Comparison of ENCODE assay signal across 9 cellular contexts in the genomic region with DNA sequence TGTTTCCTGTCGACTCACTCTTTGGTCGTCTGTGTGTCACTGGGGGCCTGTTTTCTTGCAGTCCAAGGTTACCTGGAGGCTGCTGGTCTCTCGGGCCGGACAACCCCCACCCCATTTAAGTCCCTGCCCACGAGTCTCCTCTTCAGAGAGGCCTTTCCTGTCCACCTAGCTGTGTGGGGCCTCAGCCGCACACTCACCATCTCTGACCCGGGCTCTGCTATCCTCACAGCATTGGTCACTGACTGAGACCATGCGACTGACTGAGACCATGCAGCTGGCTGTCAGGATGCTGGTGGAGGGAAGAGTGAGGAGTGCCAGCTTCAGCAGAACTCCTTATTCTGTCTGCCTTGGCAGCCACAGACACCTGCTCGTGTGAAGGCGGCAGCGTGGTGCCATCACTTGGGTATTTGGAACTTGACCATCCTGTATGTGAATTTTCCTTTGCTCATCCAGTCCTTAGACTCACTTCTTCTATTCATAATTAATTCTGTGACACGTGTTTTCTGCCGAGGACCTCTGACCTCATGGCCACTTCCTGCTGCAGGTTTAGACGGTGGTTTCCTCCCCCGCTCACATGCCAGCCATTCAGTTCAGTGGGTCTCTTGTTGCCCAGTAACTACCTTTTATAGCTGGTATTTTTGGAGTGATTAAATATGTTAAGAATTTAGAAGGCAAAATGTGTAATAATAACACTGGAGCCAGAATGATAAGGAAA. TPM values are rescaled to one million over a fixed set of nuclear protein-coding genes. Genes with fewer than 3 reads are reported as not detected.
A peak's percentile ranks its signal among the peaks of the same experiment; 100 is the strongest.
DNase-seq lines count a peak whose midpoint lies in the region; ATAC-seq and TF ChIP-seq lines count a peak whose summit lies in the region.
"Had no signal": no experiment of that assay in that cellular context is flagged by ENCODE, and none has a peak within 500 bp of the region (broad histone marks: within the 10 kb centered on the region; RNA-seq: fewer than 3 reads in every experiment).

No MANE protein-coding gene starts in this region.

- in situ Hi-C loops in brain microvascular endothelial cell (cut with HindIII; ENCODE audit: low pct_ligation_motif_present, low sequenced_read_pairs), result no loop called here

- H4K12ac ChIP-seq in trophoblast cell (ENCODE audit: low read depth, low read length), result no peak overlapping the region

- H3K4ac ChIP-seq in trophoblast cell (ENCODE audit: low read depth, low read length), result no peak overlapping the region

- no peaks in the 10 kb centered on the region for H3K79me2 ChIP-seq in trophoblast cell (ENCODE audit: control insufficient read depth, insufficient read depth, low read length, poor library complexity)

- H3K79me1 ChIP-seq in trophoblast cell (ENCODE audit: low read length), result peaks cover 12% of the 10 kb centered on the region

- no peak overlapping the region for H3K9ac ChIP-seq in trophoblast cell (ENCODE audit: low read length)

- no peak overlapping the region for H2BK120ac ChIP-seq in trophoblast cell (ENCODE audit: insufficient read depth, low read length, poor library complexity)

- H2BK12ac ChIP-seq in trophoblast cell (ENCODE audit: low read length), result peak overlapping the region; percentile 4

- no peak overlapping the region for H2BK5ac ChIP-seq in trophoblast cell (ENCODE audit: low read depth, low read length, poor library complexity)

- H4K8ac ChIP-seq in trophoblast cell (ENCODE audit: low read depth, low read length), result no peak overlapping the region

- no peak overlapping the region for H3K14ac ChIP-seq in trophoblast cell (ENCODE audit: low read length)

- no peak overlapping the region for H2AK5ac ChIP-seq in trophoblast cell (ENCODE audit: low read length)

- DNase-seq in GM12865 (ENCODE audit: low read depth) (peak; percentile 56), OCI-M1 (lab: John Stamatoyannopoulos, UW) (peak; percentile 50), brain microvascular endothelial cell (peak; percentile 40), trophoblast cell (no peak)

- H3K4me2 ChIP-seq in trophoblast cell (ENCODE audit: low read length), result no peak overlapping the region

- peaks cover 22 to 25% of the 10 kb centered on the region in 2 experiments for H3K4me1 ChIP-seq in trophoblast cell (ENCODE audit: control insufficient read depth in 1 of 2, insufficient read depth in 2 of 2, low read length in 2 of 2)

- no peaks in the 10 kb centered on the region for H3K27me3 ChIP-seq in brain microvascular endothelial cell (replicated peaks)
- H3K27me3 ChIP-seq in trophoblast cell (ENCODE audit: insufficient read depth, low read length), result no peaks in the 10 kb centered on the region
- H3K27me3 ChIP-seq: SJSA1 had no signal

- no peak overlapping the region for H2AFZ ChIP-seq in trophoblast cell (ENCODE audit: insufficient read depth, low read length, poor library complexity)

- H3K36me3 ChIP-seq in brain microvascular endothelial cell (replicated peaks) (peaks cover 3% of the 10 kb centered on the region), trophoblast cell (ENCODE audit: control insufficient read depth in 1 of 2, insufficient read depth in 2 of 2, low read length in 2 of 2) (no peaks in the 10 kb centered on the region)
- H3K36me3 ChIP-seq: SJSA1 had no signal

- no CpG with 5 or more reads among the region's 15 CpGs for WGBS in trophoblast cell (ENCODE audit: extremely low coverage, insufficient coverage, insufficient read length)

- H3K9me3 ChIP-seq in trophoblast cell (ENCODE audit: insufficient read depth, low read depth, low read length), result peaks cover 2% of the 10 kb centered on the region
- H3K9me3 ChIP-seq: SJSA1 had no signal

- H3K4me3 ChIP-seq in GM12865 (ENCODE audit: low read depth, low read length) (no peak overlapping the region), brain microvascular endothelial cell (ENCODE audit: low read depth, low read length) (no peak overlapping the region), trophoblast cell (ENCODE audit: low read depth, low read length) (no peak overlapping the region)
- H3K4me3 ChIP-seq: SJSA1 had no signal

- TF ChIP-seq CTCF in GM12865 (IDR thresholded peaks at IDR 0.05; ENCODE audit: insufficient read depth, low read depth, low read length, missing control alignments), result no peak
- TF ChIP-seq CTCF in brain microvascular endothelial cell (IDR thresholded peaks at IDR 0.05; ENCODE audit: low read depth, low read length, missing control alignments), result no peak

- H4K91ac ChIP-seq in trophoblast cell (ENCODE audit: low read depth, low read length), result no peak overlapping the region

- no peak overlapping the region for H3K18ac ChIP-seq in trophoblast cell (ENCODE audit: low read length)

- H3K27ac ChIP-seq in brain microvascular endothelial cell (no peak overlapping the region), trophoblast cell (ENCODE audit: low read depth, low read length) (no peak overlapping the region)
- H3K27ac ChIP-seq: SJSA1 had no signal

- ATAC-seq in HG03135 (IDR thresholded peaks at IDR 0.05; ENCODE audit: unreplicated experiment) (no peak), GM21381 (IDR thresholded peaks at IDR 0.05; ENCODE audit: unreplicated experiment) (no peak), GM21717 (IDR thresholded peaks at IDR 0.05; ENCODE audit: unreplicated experiment) (no peak), HG02981 (IDR thresholded peaks at IDR 0.05; ENCODE audit: unreplicated experiment) (no peak)

- H3K23ac ChIP-seq in trophoblast cell (ENCODE audit: low read length), result no peak overlapping the region

RNA-seq across cellular contexts. Expression of gene ASB1, which starts 47.5 kb away (rescaled TPM):
- polyA plus RNA-seq in trophoblast cell (2013), result 23.1 and 24.0 TPM in 2 replicates

RNA-seq across cellular contexts. Expression of gene TRAF3IP1, which starts 58.9 kb away (rescaled TPM):
- 6.4 and 6.5 TPM in 2 replicates for polyA plus RNA-seq in trophoblast cell (2013)

Comparison
In these comparisons a context has a peak if more than half of its experiments do, and no peak if none do; other contexts are left out.
1. DNase-seq: peak in GM12865 (single experiment), OCI-M1 (single experiment) and brain microvascular endothelial cell (single experiment); none in trophoblast cell (0 of 2).